Comparison of ENCODE assay signal across 14 cellular contexts in the genomic region with DNA sequence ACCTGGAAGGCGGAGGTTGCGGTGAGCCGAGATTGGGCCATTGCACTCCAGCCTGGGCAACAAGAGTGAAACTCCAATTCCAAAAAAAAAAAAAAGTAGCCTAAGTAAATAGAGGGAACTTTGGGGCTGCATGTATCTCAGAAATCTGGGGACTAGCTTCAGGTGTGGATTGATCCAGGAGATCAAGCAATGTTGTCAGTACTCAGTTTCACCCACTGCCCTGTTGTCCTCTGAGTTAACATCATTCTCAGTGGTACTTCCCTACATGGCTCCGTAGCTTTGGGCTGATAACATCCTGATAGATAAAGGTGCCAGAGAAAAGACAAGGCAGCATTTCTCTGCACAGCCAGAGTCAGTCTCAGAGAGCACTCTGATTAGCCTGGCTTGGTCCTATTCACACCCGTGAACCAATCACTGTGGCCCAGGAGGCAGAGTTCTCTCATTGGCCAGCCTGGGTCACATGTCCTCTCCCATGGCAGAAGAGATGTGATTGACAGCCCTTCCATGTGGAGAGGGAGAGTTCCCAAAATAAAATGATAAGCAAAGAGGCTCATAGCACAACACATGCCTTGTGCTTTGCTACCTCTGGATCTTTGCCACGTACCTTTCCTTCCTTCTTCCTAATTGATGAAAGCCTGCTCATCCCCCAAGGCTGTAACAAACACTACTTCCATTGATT.
A peak's percentile ranks its signal among the peaks of the same experiment; 100 is the strongest.
DNase-seq lines count a peak whose midpoint lies in the region; ATAC-seq and TF ChIP-seq lines count a peak whose summit lies in the region.
"Had no signal": no experiment of that assay in that cellular context is flagged by ENCODE, and none has a peak within 500 bp of the region (broad histone marks: within the 10 kb centered on the region; RNA-seq: fewer than 3 reads in every experiment).

No MANE protein-coding gene starts in this region.

- H3K4me1 ChIP-seq in SJSA1 (replicated peaks) (peaks cover 38% of the 10 kb centered on the region), stomach smooth muscle (ENCODE audit: control insufficient read depth, insufficient read depth, low read length) (peaks cover 11% of the 10 kb centered on the region), uterus (no peaks in the 10 kb centered on the region)

- H3K9me3 ChIP-seq in SJSA1 (replicated peaks) (no peaks in the 10 kb centered on the region), stomach smooth muscle (ENCODE audit: control insufficient read depth in 2 of 2, low read length in 2 of 2) (no peaks in the 10 kb centered on the region), uterus (no peaks in the 10 kb centered on the region)

- intact Hi-C loops in Right ventricle myocardium superior (cut with DNase I) (no loop called here), uterus (cut with DNase I; ENCODE audit: low total_unique reads) (no loop called here)

- H3K36me3 ChIP-seq in SJSA1 (peaks cover 77% of the 10 kb centered on the region), stomach smooth muscle (ENCODE audit: control insufficient read depth in 2 of 2, insufficient read depth in 2 of 2, low read length in 2 of 2) (peaks cover 36 to 59% of the 10 kb centered on the region in 2 donors), uterus (no peaks in the 10 kb centered on the region)

- TF ChIP-seq POLR2A in uterus (IDR thresholded peaks at IDR 0.05) = no peak

- no peak for TF ChIP-seq CTCF in uterus (IDR thresholded peaks at IDR 0.05)

- H3K27ac ChIP-seq in SJSA1 = peak overlapping the region; percentile 0; the same call in 1 of the 2 replicates
- peak overlapping the region; percentile 37 for H3K27ac ChIP-seq in stomach smooth muscle (ENCODE audit: low read length)
- H3K27ac ChIP-seq in uterus = no peak overlapping the region

- peak; percentile 93 for ATAC-seq in Right ventricle myocardium superior (ENCODE audit: poor library complexity)
- ATAC-seq: activated CD4-positive, CD25-positive, alpha-beta regulatory T cell treated with anti-CD3 and anti-CD28 coated beads, Interleukin-2, amount 50 U/mL, for 24 hours; T-helper 17 cell had no signal

- POLR2A ChIA-PET in HEK293T (lab: Yijun Ruan, JAX) = no interaction called here

- H3K9ac ChIP-seq in stomach smooth muscle (ENCODE audit: low read length in 2 of 2) = no peak overlapping the region

- CTCF ChIA-PET in HEK293T (lab: Yijun Ruan, JAX) = no interaction called here

- H3K27me3 ChIP-seq in SJSA1 (replicated peaks) (no peaks in the 10 kb centered on the region), stomach smooth muscle (ENCODE audit: control insufficient read depth in 1 of 2, insufficient read depth in 2 of 2, low read length in 2 of 2) (no peaks in the 10 kb centered on the region), uterus (no peaks in the 10 kb centered on the region)

- DNase-seq in HEK293T (ENCODE audit: extremely low spot score) (no peak), SJSA1 (ENCODE audit: low read depth in 1 of 2, low spot score in 2 of 2) (no peak), Right ventricle myocardium superior (peak; percentile 64), dermis blood vessel endothelial cell (no peak), mesenteric fat pad (ENCODE audit: low spot score) (no peak), uterus (no peak)
- DNase-seq: DMS79, KG1, NCI-H1092, NCI-H2171, retina, T-helper 17 cell had no signal

- no peak overlapping the region for H3K4me3 ChIP-seq in SJSA1
- no peak overlapping the region for H3K4me3 ChIP-seq in stomach smooth muscle (ENCODE audit: low read length in 2 of 2)
- no peak overlapping the region for H3K4me3 ChIP-seq in uterus

TF ChIP-seq in HEK293T, 16 proteins besides CTCF, POLR2A, EP300 and RAD21:
- TF ChIP-seq TARDBP (IDR thresholded peaks at IDR 0.05) = no peak
- TF ChIP-seq, protein P1, sequence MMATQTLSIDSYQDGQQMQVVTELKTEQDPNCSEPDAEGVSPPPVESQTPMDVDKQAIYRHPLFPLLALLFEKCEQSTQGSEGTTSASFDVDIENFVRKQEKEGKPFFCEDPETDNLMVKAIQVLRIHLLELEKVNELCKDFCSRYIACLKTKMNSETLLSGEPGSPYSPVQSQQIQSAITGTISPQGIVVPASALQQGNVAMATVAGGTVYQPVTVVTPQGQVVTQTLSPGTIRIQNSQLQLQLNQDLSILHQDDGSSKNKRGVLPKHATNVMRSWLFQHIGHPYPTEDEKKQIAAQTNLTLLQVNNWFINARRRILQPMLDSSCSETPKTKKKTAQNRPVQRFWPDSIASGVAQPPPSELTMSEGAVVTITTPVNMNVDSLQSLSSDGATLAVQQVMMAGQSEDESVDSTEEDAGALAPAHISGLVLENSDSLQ (IDR thresholded peaks at IDR 0.05) = peak; percentile 91

Comparison
In these comparisons a context has a peak if more than half of its experiments do, and no peak if none do; other contexts are left out.
1. H3K27ac ChIP-seq: peak in SJSA1 (single experiment) and stomach smooth muscle (single experiment); none in uterus (0 of 2).